Comparison of ENCODE assay signal across 1 cellular context in the genomic region with DNA sequence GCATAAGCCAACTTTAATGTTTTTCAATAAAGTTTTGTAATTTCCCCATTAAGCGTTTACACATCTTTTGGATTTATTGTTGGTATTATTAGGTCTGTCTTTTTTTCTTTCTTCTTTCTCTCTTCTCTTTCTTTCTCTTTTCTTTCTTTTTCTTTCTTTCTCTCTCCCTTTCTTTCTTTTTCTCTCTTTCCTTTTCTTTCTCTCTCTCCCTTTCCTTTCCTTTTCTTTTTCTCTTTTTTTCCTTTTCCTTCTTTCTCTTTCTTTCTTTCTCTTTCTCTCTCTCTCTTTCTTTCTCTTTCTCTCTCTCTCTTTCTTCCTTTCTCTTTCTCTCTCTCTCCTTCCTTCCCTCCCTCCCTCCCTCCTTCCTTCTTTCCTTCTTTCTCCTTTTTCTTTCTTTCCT.
A peak's percentile ranks its signal among the peaks of the same experiment; 100 is the strongest.
TF ChIP-seq lines count a peak whose summit lies in the region.

No MANE protein-coding gene starts in this region.

TF ChIP-seq in K562, 482 proteins besides CTCF, POLR2A, EP300 and RAD21:
- TF ChIP-seq, protein P1, sequence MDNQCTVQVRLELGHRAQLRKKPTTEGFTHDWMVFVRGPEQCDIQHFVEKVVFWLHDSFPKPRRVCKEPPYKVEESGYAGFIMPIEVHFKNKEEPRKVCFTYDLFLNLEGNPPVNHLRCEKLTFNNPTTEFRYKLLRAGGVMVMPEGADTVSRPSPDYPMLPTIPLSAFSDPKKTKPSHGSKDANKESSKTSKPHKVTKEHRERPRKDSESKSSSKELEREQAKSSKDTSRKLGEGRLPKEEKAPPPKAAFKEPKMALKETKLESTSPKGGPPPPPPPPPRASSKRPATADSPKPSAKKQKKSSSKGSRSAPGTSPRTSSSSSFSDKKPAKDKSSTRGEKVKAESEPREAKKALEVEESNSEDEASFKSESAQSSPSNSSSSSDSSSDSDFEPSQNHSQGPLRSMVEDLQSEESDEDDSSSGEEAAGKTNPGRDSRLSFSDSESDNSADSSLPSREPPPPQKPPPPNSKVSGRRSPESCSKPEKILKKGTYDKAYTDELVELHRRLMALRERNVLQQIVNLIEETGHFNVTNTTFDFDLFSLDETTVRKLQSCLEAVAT (IDR thresholded peaks at IDR 0.05): 0 out of 4 replicates have a peak, but pooled peaks of 1 of the 2 experiments have one; percentile 32
- TF ChIP-seq MEF2D (tag; conservative IDR thresholded peaks at IDR 0.05; ENCODE audit: low read depth) (no peak), ATF7 (IDR thresholded peaks at IDR 0.05) (no peak), KDM1A (IDR thresholded peaks at IDR 0.05) (no peak), CBFA2T2 (conservative IDR thresholded peaks at IDR 0.05) (no peak), ETV1 (tag; conservative IDR thresholded peaks at IDR 0.05; ENCODE audit: low read depth) (no peak)
- TF ChIP-seq, protein P2, sequence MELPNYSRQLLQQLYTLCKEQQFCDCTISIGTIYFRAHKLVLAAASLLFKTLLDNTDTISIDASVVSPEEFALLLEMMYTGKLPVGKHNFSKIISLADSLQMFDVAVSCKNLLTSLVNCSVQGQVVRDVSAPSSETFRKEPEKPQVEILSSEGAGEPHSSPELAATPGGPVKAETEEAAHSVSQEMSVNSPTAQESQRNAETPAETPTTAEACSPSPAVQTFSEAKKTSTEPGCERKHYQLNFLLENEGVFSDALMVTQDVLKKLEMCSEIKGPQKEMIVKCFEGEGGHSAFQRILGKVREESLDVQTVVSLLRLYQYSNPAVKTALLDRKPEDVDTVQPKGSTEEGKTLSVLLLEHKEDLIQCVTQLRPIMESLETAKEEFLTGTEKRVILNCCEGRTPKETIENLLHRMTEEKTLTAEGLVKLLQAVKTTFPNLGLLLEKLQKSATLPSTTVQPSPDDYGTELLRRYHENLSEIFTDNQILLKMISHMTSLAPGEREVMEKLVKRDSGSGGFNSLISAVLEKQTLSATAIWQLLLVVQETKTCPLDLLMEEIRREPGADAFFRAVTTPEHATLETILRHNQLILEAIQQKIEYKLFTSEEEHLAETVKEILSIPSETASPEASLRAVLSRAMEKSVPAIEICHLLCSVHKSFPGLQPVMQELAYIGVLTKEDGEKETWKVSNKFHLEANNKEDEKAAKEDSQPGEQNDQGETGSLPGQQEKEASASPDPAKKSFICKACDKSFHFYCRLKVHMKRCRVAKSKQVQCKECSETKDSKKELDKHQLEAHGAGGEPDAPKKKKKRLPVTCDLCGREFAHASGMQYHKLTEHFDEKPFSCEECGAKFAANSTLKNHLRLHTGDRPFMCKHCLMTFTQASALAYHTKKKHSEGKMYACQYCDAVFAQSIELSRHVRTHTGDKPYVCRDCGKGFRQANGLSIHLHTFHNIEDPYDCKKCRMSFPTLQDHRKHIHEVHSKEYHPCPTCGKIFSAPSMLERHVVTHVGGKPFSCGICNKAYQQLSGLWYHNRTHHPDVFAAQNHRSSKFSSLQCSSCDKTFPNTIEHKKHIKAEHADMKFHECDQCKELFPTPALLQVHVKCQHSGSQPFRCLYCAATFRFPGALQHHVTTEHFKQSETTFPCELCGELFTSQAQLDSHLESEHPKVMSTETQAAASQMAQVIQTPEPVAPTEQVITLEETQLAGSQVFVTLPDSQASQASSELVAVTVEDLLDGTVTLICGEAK (IDR thresholded peaks at IDR 0.05): peak; percentile 49; the same call in 1 of the 2 replicates
- TF ChIP-seq, protein P2 (CRISPR knock-in tag; IDR thresholded peaks at IDR 0.05): no peak
- TF ChIP-seq, protein P3, sequence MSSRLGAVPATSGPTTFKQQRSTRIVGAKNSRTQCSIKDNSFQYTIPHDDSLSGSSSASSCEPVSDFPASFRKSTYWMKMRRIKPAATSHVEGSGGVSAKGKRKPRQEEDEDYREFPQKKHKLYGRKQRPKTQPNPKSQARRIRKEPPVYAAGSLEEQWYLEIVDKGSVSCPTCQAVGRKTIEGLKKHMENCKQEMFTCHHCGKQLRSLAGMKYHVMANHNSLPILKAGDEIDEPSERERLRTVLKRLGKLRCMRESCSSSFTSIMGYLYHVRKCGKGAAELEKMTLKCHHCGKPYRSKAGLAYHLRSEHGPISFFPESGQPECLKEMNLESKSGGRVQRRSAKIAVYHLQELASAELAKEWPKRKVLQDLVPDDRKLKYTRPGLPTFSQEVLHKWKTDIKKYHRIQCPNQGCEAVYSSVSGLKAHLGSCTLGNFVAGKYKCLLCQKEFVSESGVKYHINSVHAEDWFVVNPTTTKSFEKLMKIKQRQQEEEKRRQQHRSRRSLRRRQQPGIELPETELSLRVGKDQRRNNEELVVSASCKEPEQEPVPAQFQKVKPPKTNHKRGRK (tag; IDR thresholded peaks at IDR 0.05): peak; percentile 96
